ENCODE assay signal across 8 cellular contexts in the genomic region with DNA sequence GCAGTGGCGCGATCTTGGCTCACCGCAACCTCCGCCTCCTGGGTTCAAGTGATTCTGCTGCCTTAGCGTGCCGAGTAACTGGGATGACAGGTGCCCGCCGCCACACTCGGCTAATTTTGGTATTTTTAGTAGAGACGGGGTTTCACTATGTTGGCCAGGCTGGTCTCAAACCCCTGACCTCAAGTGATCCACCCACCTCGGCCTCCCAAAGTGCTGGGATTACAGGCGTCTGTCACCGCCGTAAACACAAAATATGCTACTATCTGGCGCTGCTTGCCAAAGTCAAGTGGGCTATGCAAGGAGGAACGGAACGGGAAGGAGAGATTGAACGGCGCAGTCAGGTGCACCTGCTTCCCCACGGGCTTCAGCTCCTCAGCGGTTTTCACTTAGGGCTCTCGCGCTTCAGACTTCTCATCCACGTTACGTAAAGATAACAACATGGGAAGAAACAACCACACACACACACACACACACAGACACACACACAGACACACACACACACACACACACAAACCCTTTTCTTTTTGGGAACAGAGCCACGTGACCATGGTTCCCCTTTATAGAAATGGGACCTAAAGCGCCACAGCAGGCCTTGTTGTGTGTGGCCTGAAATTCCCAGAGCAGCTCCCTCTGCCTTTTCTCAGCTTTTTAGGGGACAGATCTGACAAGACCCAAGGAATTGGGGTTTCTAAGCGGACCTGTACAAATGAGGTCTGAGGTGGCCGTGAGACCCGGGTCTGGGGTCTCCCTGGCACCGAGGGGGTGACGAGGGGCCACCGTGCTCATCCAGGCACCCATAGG. TPM values are rescaled to one million over a fixed set of nuclear protein-coding genes. Genes with fewer than 3 reads are reported as not detected.
DNase-seq lines count a peak whose midpoint lies in the region; ATAC-seq, FAIRE-seq and TF ChIP-seq lines count a peak whose summit lies in the region.

No MANE protein-coding gene starts in this region.

- no peaks in the 10 kb centered on the region for H4K20me1 ChIP-seq in GM23338 (replicated peaks; ENCODE audit: insufficient read depth)

- ATAC-seq in GM18868 (IDR thresholded peaks at IDR 0.05; ENCODE audit: unreplicated experiment) (peak; percentile 16), memory B cell (ENCODE audit: low read depth) (peak; percentile 23), GM23338 (no peak)
- ATAC-seq in activated CD8-positive, alpha-beta T cell treated with anti-CD3 and anti-CD28 coated beads, Interleukin-2, amount 10 ng/mL, durations not matched to agents 7 days and 5 days: peak; percentile 27

- H3K9me2 ChIP-seq in GM23338 (ENCODE audit: insufficient read depth): no peaks in the 10 kb centered on the region

- no peak overlapping the region; the same call in 1 of the 2 replicates for H2AFZ ChIP-seq in GM23338

- peaks cover 21% of the 10 kb centered on the region for H3K36me3 Mint-ChIP-seq in activated CD8-positive, alpha-beta T cell treated with anti-CD3 and anti-CD28 coated beads, Interleukin-2, amount 10 ng/mL, durations not matched to agents 7 days and 5 days (ENCODE audit: low read depth)
- H3K36me3 Mint-ChIP-seq in memory B cell: peaks cover 9% of the 10 kb centered on the region
- peaks cover 6% of the 10 kb centered on the region; the same call in 1 of the 3 replicates for H3K36me3 Mint-ChIP-seq in GM23338 (ENCODE audit: low read depth)

- no peak for FAIRE-seq in H54 (lab: Jason Lieb, UNC)

- DNase-seq in Jurkat, Clone E6-1 (ENCODE audit: low read depth, low spot score): peak; percentile 49
- DNase-seq in activated CD8-positive, alpha-beta T cell treated with anti-CD3 and anti-CD28 coated beads, Interleukin-2, amount 10 ng/mL, durations not matched to agents 7 days and 5 days: peak; percentile 77
- DNase-seq in memory B cell (ENCODE audit: low spot score in 2 of 2) (peak; percentile 34 to 44), NCI-H2081 (lab: John Stamatoyannopoulos, UW) (no peak), GM23338 (ENCODE audit: low spot score) (no peak), H54 (ENCODE audit: insufficient read length, low spot score) (no peak), HK-2 (ENCODE audit: unreplicated experiment) (no peak)

- POLR2A ChIA-PET in activated CD8-positive, alpha-beta T cell treated with anti-CD3 and anti-CD28 coated beads, Interleukin-2, amount 10 ng/mL, durations not matched to agents 7 days and 5 days (lab: Charles Lee): no interaction called here

- no peaks in the 10 kb centered on the region for H3K27me3 Mint-ChIP-seq in activated CD8-positive, alpha-beta T cell treated with anti-CD3 and anti-CD28 coated beads, Interleukin-2, amount 10 ng/mL, durations not matched to agents 7 days and 5 days (ENCODE audit: low read depth)
- H3K27me3 Mint-ChIP-seq in memory B cell (no peaks in the 10 kb centered on the region), GM23338 (ENCODE audit: insufficient read depth, low read depth, poor library complexity) (no peaks in the 10 kb centered on the region)

- no peak overlapping the region for H3K27ac ChIP-seq in GM23338 (ENCODE audit: low read depth)

- no peaks in the 10 kb centered on the region for H3F3A ChIP-seq in GM23338 (replicated peaks; ENCODE audit: low read depth)

- H3K4me3 Mint-ChIP-seq in activated CD8-positive, alpha-beta T cell treated with anti-CD3 and anti-CD28 coated beads, Interleukin-2, amount 10 ng/mL, durations not matched to agents 7 days and 5 days: peak overlapping the region; percentile 96
- H3K4me3 Mint-ChIP-seq in memory B cell (peak overlapping the region; percentile 97), GM23338 (no peak overlapping the region)

- H3K4me1 Mint-ChIP-seq in activated CD8-positive, alpha-beta T cell treated with anti-CD3 and anti-CD28 coated beads, Interleukin-2, amount 10 ng/mL, durations not matched to agents 7 days and 5 days (ENCODE audit: low read depth): peaks cover 16% of the 10 kb centered on the region
- H3K4me1 Mint-ChIP-seq in memory B cell (peaks cover 12% of the 10 kb centered on the region), GM23338 (no peaks in the 10 kb centered on the region)

- TF ChIP-seq POLR2A in H54 (IDR thresholded peaks at IDR 0.05; ENCODE audit: low read depth, low read length): no peak

- H3K27me3 ChIP-seq in GM23338 (ENCODE audit: insufficient read depth): no peaks in the 10 kb centered on the region

- no peak for TF ChIP-seq CTCF in GM23338 (conservative IDR thresholded peaks at IDR 0.05; ENCODE audit: low read depth in 2 of 2)

- CTCF ChIA-PET in activated CD8-positive, alpha-beta T cell treated with anti-CD3 and anti-CD28 coated beads, Interleukin-2, amount 10 ng/mL, durations not matched to agents 7 days and 5 days (lab: Charles Lee): no interaction called here

- peak overlapping the region; percentile 98 for H3K4me3 ChIP-seq in Jurkat, Clone E6-1 (ENCODE audit: low read length)
- no peak overlapping the region for H3K4me3 ChIP-seq in GM23338

- no peaks in the 10 kb centered on the region for H3K9me3 Mint-ChIP-seq in activated CD8-positive, alpha-beta T cell treated with anti-CD3 and anti-CD28 coated beads, Interleukin-2, amount 10 ng/mL, durations not matched to agents 7 days and 5 days (ENCODE audit: insufficient read depth)
- H3K9me3 Mint-ChIP-seq in memory B cell (no peaks in the 10 kb centered on the region), GM23338 (peaks cover 47% of the 10 kb centered on the region)

- no peaks in the 10 kb centered on the region for H3K4me1 ChIP-seq in GM23338 (ENCODE audit: insufficient read depth)

- no peaks in the 10 kb centered on the region for H3K36me3 ChIP-seq in GM23338 (ENCODE audit: insufficient read depth)

- H3K79me2 ChIP-seq in GM23338 (replicated peaks; ENCODE audit: insufficient read depth): no peaks in the 10 kb centered on the region

- no peak overlapping the region for H3K4me2 ChIP-seq in GM23338

- H3K27ac Mint-ChIP-seq in activated CD8-positive, alpha-beta T cell treated with anti-CD3 and anti-CD28 coated beads, Interleukin-2, amount 10 ng/mL, durations not matched to agents 7 days and 5 days: peak overlapping the region; percentile 99
- H3K27ac Mint-ChIP-seq in memory B cell: peak overlapping the region; percentile 94
- H3K27ac Mint-ChIP-seq in GM23338: no peak overlapping the region

TF ChIP-seq in GM23338, 12 proteins besides CTCF, POLR2A, EP300 and RAD21 (continues in another document):
- TF ChIP-seq EZH2phosphoT487 (IDR thresholded peaks at IDR 0.05; ENCODE audit: unreplicated experiment) (no peak), NANOG (IDR thresholded peaks at IDR 0.05; ENCODE audit: borderline replicate concordance) (no peak), STAT1 (IDR thresholded peaks at IDR 0.05; ENCODE audit: unreplicated experiment) (no peak)
- TF ChIP-seq, protein P1, sequence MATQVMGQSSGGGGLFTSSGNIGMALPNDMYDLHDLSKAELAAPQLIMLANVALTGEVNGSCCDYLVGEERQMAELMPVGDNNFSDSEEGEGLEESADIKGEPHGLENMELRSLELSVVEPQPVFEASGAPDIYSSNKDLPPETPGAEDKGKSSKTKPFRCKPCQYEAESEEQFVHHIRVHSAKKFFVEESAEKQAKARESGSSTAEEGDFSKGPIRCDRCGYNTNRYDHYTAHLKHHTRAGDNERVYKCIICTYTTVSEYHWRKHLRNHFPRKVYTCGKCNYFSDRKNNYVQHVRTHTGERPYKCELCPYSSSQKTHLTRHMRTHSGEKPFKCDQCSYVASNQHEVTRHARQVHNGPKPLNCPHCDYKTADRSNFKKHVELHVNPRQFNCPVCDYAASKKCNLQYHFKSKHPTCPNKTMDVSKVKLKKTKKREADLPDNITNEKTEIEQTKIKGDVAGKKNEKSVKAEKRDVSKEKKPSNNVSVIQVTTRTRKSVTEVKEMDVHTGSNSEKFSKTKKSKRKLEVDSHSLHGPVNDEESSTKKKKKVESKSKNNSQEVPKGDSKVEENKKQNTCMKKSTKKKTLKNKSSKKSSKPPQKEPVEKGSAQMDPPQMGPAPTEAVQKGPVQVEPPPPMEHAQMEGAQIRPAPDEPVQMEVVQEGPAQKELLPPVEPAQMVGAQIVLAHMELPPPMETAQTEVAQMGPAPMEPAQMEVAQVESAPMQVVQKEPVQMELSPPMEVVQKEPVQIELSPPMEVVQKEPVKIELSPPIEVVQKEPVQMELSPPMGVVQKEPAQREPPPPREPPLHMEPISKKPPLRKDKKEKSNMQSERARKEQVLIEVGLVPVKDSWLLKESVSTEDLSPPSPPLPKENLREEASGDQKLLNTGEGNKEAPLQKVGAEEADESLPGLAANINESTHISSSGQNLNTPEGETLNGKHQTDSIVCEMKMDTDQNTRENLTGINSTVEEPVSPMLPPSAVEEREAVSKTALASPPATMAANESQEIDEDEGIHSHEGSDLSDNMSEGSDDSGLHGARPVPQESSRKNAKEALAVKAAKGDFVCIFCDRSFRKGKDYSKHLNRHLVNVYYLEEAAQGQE (IDR thresholded peaks at IDR 0.05; ENCODE audit: unreplicated experiment): no peak

RNA-seq across cellular contexts. Expression of a gene that starts 1.5 kb away (rescaled TPM):
- polyA plus RNA-seq in Jurkat, Clone E6-1 (2012; ENCODE audit: insufficient read depth, insufficient read length): 33.0 TPM
- total RNA-seq in activated CD8-positive, alpha-beta T cell treated with anti-CD3 and anti-CD28 coated beads, Interleukin-2, amount 10 ng/mL, durations not matched to agents 7 days and 5 days: 10 to 100 TPM; 62.9 to 65.5 TPM
- 0.23 TPM in 1 of 2 replicates, not detected in the other for total RNA-seq in GM23338 (2014; rRNA removed; shearing (Covaris generic))
- 0.23 and 0.24 TPM in 2 replicates for polyA plus RNA-seq in GM23338 (2016; fragmentation: Nextera tagmentation; extraction: Ambion mirVana)

RNA-seq across cellular contexts. Expression of a gene that starts 56.0 kb away (rescaled TPM):
- 21.1 TPM for polyA plus RNA-seq in Jurkat, Clone E6-1 (2012; ENCODE audit: insufficient read depth, insufficient read length)
- total RNA-seq in activated CD8-positive, alpha-beta T cell treated with anti-CD3 and anti-CD28 coated beads, Interleukin-2, amount 10 ng/mL, durations not matched to agents 7 days and 5 days: 10 to 100 TPM; 62.5 to 66.4 TPM
- total RNA-seq in GM23338 (2014; rRNA removed; shearing (Covaris generic)): 50.6 and 64.3 TPM in 2 replicates
- polyA plus RNA-seq in GM23338 (2016; fragmentation: Nextera tagmentation; extraction: Ambion mirVana): 23.9 and 27.6 TPM in 2 replicates

Comparison
In these comparisons a context has a peak if more than half of its experiments do, and no peak if none do; other contexts are left out.
1. DNase-seq: peak in Jurkat, Clone E6-1 (single experiment), activated CD8-positive, alpha-beta T cell treated with anti-CD3 and anti-CD28 coated beads, Interleukin-2, amount 10 ng/mL, durations not matched to agents 7 days and 5 days (single experiment) and memory B cell (2 of 2); none in NCI-H2081 (0 of 2), GM23338 (single experiment), H54 (single experiment) and HK-2 (single experiment).
2. RNA of a gene that starts 1.5 kb away (total RNA-seq): 62.9 to 65.5 TPM in activated CD8-positive, alpha-beta T cell treated with anti-CD3 and anti-CD28 coated beads, Interleukin-2, amount 10 ng/mL, durations not matched to agents 7 days and 5 days; 0.23 TPM in GM23338; every median in the first group is over 10 times any median in the second.